Comparison of ENCODE assay signal across 23 cellular contexts in genomic region chr2:231380307-231380706, GRCh38. TPM values are rescaled to one million over a fixed set of nuclear protein-coding genes. Genes with fewer than 3 reads are reported as not detected.
A peak's percentile ranks its signal among the peaks of the same experiment; 100 is the strongest.
DNase-seq lines count a peak whose midpoint lies in the region; ATAC-seq and TF ChIP-seq lines count a peak whose summit lies in the region.
"Had no signal": no experiment of that assay in that cellular context is flagged by ENCODE, and none has a peak within 500 bp of the region (broad histone marks: within the 10 kb centered on the region; RNA-seq: fewer than 3 reads in every experiment).

No MANE protein-coding gene starts in this region.

- no peaks in the 10 kb centered on the region for H3K9me3 Mint-ChIP-seq in immature natural killer cell

- no peak overlapping the region for H2AFZ ChIP-seq in osteoblast (ENCODE audit: low read length)

- H3K27ac Mint-ChIP-seq in immature natural killer cell, result peak overlapping the region in 4 of 6 donors; percentile 67 to 99 (median 78)

- H3K4me1 Mint-ChIP-seq in immature natural killer cell, result peaks cover 27 to 38% of the 10 kb centered on the region in 2 donors
- H3K4me1 Mint-ChIP-seq: CD4-positive, alpha-beta memory T cell had no signal

- peaks cover 6% of the 10 kb centered on the region for H3K9me3 ChIP-seq in osteoblast (ENCODE audit: low read depth, low read length)

- ATAC-seq in SK-N-SH treated with all-trans-retinoic acid at 6 μM for 48 hours, result no peak
- ATAC-seq in GM19351 (IDR thresholded peaks at IDR 0.05; ENCODE audit: unreplicated experiment), result no peak
- no peak for ATAC-seq in GM18502 (IDR thresholded peaks at IDR 0.05; ENCODE audit: poor library complexity, unreplicated experiment)

- H3K36me3 ChIP-seq in osteoblast (ENCODE audit: insufficient read depth, low read length), result no peaks in the 10 kb centered on the region
- H3K36me3 ChIP-seq: Peyer's patch had no signal

- no peaks in the 10 kb centered on the region for H3K4me1 ChIP-seq in osteoblast (ENCODE audit: insufficient read depth, low read length)

- no peak overlapping the region for H3K4me3 ChIP-seq in osteoblast (ENCODE audit: insufficient read depth, low read length)
- H3K4me3 ChIP-seq: Peyer's patch, SK-N-MC had no signal

- no peaks in the 10 kb centered on the region for H3K27me3 ChIP-seq in osteoblast (ENCODE audit: insufficient read depth, low read length)
- H3K27me3 ChIP-seq: Peyer's patch had no signal

- H3K36me3 Mint-ChIP-seq in immature natural killer cell, result no peaks in the 10 kb centered on the region
- H3K36me3 Mint-ChIP-seq: CD4-positive, alpha-beta memory T cell had no signal

- in situ Hi-C loops in KBM-7 (cut with MboI; ENCODE audit: low pct_unique_long_range_greater_than_20kb, low sequenced_read_pairs), result no loop called here

- DNase-seq in caudate nucleus (lab: John Stamatoyannopoulos, UW) (no peak), immature natural killer cell (no peak), osteoblast (ENCODE audit: insufficient read length, low spot score, missing footprints) (peak; percentile 44), KBM-7 (no peak)
- DNase-seq: CD4-positive, alpha-beta memory T cell; COR-L47; IMR-90; MM.1S; NCI-H1417; NCI-H1694; NCI-H2029 treated with DMSO at 0.1 percent for 48 hours; NCI-H2227 treated with DMSO at 0.1 percent for 48 hours; NCI-H510A; NCI-H69; SHP77 treated with DMSO at 0.1 percent for 48 hours had no signal

- H3K4me2 ChIP-seq in osteoblast (ENCODE audit: insufficient read depth, low read length), result no peak overlapping the region
- H3K4me2 ChIP-seq: KMS-11 had no signal

- no peak overlapping the region for H3K4me3 Mint-ChIP-seq in immature natural killer cell

- TF ChIP-seq CTCF in osteoblast (IDR thresholded peaks at IDR 0.05; ENCODE audit: extremely low read depth, low read depth, low read length), result no peak

- peak overlapping the region; percentile 88 for H3K27ac ChIP-seq in caudate nucleus (ENCODE audit: low read depth, low read length)
- H3K27ac ChIP-seq in osteoblast (ENCODE audit: low read depth, low read length), result no peak overlapping the region
- H3K27ac ChIP-seq: KMS-11, SK-N-MC had no signal

- peaks cover 8 to 13% (median 8%) of the 10 kb centered on the region in 3 donors for H3K27me3 Mint-ChIP-seq in immature natural killer cell (ENCODE audit: low read depth in 3 of 3)

- H3K79me2 ChIP-seq in osteoblast (ENCODE audit: insufficient read depth, low read length), result no peaks in the 10 kb centered on the region

- H4K20me1 ChIP-seq in osteoblast (ENCODE audit: insufficient read depth, low read length), result no peaks in the 10 kb centered on the region

TF ChIP-seq in SK-N-SH treated with all-trans-retinoic acid at 6 μM for 48 hours, 23 proteins besides CTCF, POLR2A, EP300 and RAD21:
- TF ChIP-seq ZNF70 (CRISPR knock-in tag; IDR thresholded peaks at IDR 0.05), result no peak
- TF ChIP-seq ZFP30 (CRISPR knock-in tag; IDR thresholded peaks at IDR 0.05), result no peak
- TF ChIP-seq ESRRG (CRISPR knock-in tag; IDR thresholded peaks at IDR 0.05), result no peak
- TF ChIP-seq ZNF565 (CRISPR knock-in tag; conservative IDR thresholded peaks at IDR 0.05; ENCODE audit: low read depth), result no peak
- TF ChIP-seq ZNF8 (CRISPR knock-in tag; IDR thresholded peaks at IDR 0.05), result no peak
- TF ChIP-seq SNAI2 (CRISPR knock-in tag; IDR thresholded peaks at IDR 0.05), result no peak
- no peak for TF ChIP-seq TSHZ2 (CRISPR knock-in tag; IDR thresholded peaks at IDR 0.05)
- no peak for TF ChIP-seq CREB5 (CRISPR knock-in tag; IDR thresholded peaks at IDR 0.05; ENCODE audit: low read depth)
- TF ChIP-seq ZFP3 (CRISPR knock-in tag; IDR thresholded peaks at IDR 0.05), result no peak
- TF ChIP-seq OSR1 (CRISPR knock-in tag; IDR thresholded peaks at IDR 0.05), result no peak
- TF ChIP-seq BACH2 (CRISPR knock-in tag; IDR thresholded peaks at IDR 0.05; ENCODE audit: borderline replicate concordance), result no peak
- no peak for TF ChIP-seq GLIS3 (CRISPR knock-in tag; IDR thresholded peaks at IDR 0.05)
- TF ChIP-seq ISL1 (CRISPR knock-in tag; IDR thresholded peaks at IDR 0.05), result no peak
- no peak for TF ChIP-seq PATZ1 (CRISPR knock-in tag; IDR thresholded peaks at IDR 0.05; ENCODE audit: borderline replicate concordance)
- TF ChIP-seq RARB (CRISPR knock-in tag; IDR thresholded peaks at IDR 0.05), result no peak
- TF ChIP-seq ZC3H10 (CRISPR knock-in tag; IDR thresholded peaks at IDR 0.05), result no peak
- no peak for TF ChIP-seq ARNTL (CRISPR knock-in tag; IDR thresholded peaks at IDR 0.05; ENCODE audit: borderline replicate concordance, low read depth)
- TF ChIP-seq CSDC2 (CRISPR knock-in tag; IDR thresholded peaks at IDR 0.05), result no peak
- TF ChIP-seq PPARA (CRISPR knock-in tag; IDR thresholded peaks at IDR 0.05; ENCODE audit: borderline replicate concordance), result no peak

RNA-seq across cellular contexts. Expression of gene B3GNT7, which starts 15.2 kb away (rescaled TPM):
- 1 to 10 TPM; 5.8 to 8.9 (median 7.8) TPM for polyA plus RNA-seq in immature natural killer cell
- 0.29 and 0.72 TPM in 2 replicates for total RNA-seq in osteoblast
- total RNA-seq: A673; CD4-positive, alpha-beta memory T cell; H4 had no signal
- polyA plus RNA-seq: CD4-positive, alpha-beta memory T cell had no signal
